1 cellular context compared by ENCODE assay signal in the genomic region with DNA sequence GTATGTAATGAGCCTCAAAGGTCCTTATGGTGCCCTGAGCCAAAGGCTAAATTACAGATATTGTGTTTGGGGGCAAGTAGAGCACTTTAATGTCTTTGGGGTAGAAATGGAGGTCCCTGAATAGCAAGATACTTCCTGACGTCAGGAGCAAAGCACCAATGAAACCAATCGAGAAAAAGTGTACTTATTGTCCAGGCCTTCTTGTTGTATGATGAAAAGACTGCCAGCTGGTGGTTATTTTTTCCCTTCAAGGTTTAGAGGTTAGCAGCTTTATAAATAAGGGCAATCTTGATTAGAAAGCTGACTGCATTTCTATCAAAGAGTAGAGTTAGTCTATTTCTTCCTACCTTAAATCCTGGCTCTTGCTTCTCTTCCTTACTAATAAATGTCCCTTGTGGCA.
TF ChIP-seq lines count a peak whose summit lies in the region.

No MANE protein-coding gene starts in this region.

TF ChIP-seq in A549, 52 proteins besides CTCF, POLR2A, EP300 and RAD21 (continued from another document):
- TF ChIP-seq HEYL (CRISPR knock-in tag; IDR thresholded peaks at IDR 0.05) (no peak), RCOR1 (IDR thresholded peaks at IDR 0.05; ENCODE audit: low read depth, low read length) (no peak), NFE2L2 (conservative IDR thresholded peaks at IDR 0.05; ENCODE audit: low read length) (no peak)
- TF ChIP-seq, protein P1, sequence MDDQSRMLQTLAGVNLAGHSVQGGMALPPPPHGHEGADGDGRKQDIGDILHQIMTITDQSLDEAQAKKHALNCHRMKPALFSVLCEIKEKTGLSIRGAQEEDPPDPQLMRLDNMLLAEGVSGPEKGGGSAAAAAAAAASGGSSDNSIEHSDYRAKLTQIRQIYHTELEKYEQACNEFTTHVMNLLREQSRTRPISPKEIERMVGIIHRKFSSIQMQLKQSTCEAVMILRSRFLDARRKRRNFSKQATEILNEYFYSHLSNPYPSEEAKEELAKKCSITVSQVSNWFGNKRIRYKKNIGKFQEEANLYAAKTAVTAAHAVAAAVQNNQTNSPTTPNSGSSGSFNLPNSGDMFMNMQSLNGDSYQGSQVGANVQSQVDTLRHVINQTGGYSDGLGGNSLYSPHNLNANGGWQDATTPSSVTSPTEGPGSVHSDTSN (IDR thresholded peaks at IDR 0.05): no peak
